In the genomic region with DNA sequence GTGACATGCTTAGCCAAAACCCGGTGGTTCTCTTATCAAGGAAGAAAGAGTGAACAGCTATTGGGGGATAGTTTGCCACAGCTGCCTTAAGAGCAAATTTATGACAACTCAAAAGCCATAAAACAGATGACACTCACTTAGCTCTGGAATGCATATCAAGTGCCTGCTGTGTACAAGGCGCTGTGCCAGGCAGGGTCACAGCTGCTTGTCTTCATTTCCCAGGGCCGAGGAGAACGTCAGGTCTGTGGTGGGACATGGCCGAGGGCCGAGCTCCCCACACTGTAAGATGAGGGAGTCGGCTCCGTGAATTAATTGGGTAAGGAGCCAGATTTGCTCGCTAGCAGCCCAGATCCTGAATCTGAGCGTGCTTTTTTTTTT, we compare ENCODE assay signal across 12 cellular contexts. TPM values are rescaled to one million over a fixed set of nuclear protein-coding genes. Genes with fewer than 3 reads are reported as not detected.
DNase-seq lines count a peak whose midpoint lies in the region; ATAC-seq and TF ChIP-seq lines count a peak whose summit lies in the region.
"Had no signal": no experiment of that assay in that cellular context is flagged by ENCODE, and none has a peak within 500 bp of the region (broad histone marks: within the 10 kb centered on the region; RNA-seq: fewer than 3 reads in every experiment).

No MANE protein-coding gene starts in this region.

- no peak overlapping the region for H3K4me3 ChIP-seq in left lung
- H3K4me3 ChIP-seq in thoracic aorta: no peak overlapping the region

- H3K4me1 ChIP-seq in left lung (peaks cover 0 to 19% of the 10 kb centered on the region in 2 donors), thoracic aorta (ENCODE audit: control insufficient read depth in 1 of 2, low read depth in 2 of 2) (peaks cover 26 to 77% of the 10 kb centered on the region in 2 donors)

- H3K9me3 ChIP-seq in left lung (no peaks in the 10 kb centered on the region), thoracic aorta (no peaks in the 10 kb centered on the region)

- no peak for TF ChIP-seq CTCF in left lung (IDR thresholded peaks at IDR 0.05)
- TF ChIP-seq CTCF in thoracic aorta (IDR thresholded peaks at IDR 0.05): no peak

- peak; percentile 85 for DNase-seq in LHCN-M2 (ENCODE audit: low read depth)
- no peak for DNase-seq in caudate nucleus (lab: John Stamatoyannopoulos, UW)
- no peak for DNase-seq in left lung
- no peak for DNase-seq in thoracic aorta (ENCODE audit: low spot score)
- DNase-seq in foreskin melanocyte: no peak
- DNase-seq in NCI-H1105 treated with DMSO at 0.1 percent for 48 hours (lab: John Stamatoyannopoulos, UW): no peak
- DNase-seq: activated CD8-positive, alpha-beta memory T cell treated with anti-CD3 and anti-CD28 coated beads, Interleukin-2, amount 50 U/mL, for 48 hours; effector memory CD8-positive, alpha-beta T cell; NCI-H526 treated with DMSO at 0.1 percent for 48 hours had no signal

- ATAC-seq in left lung (peak; percentile 25), thoracic aorta (ENCODE audit: insufficient number of reproducible peaks, low FRiP score, low read depth) (no peak), HG03565 (IDR thresholded peaks at IDR 0.05; ENCODE audit: unreplicated experiment) (no peak), HG02623 (IDR thresholded peaks at IDR 0.05; ENCODE audit: unreplicated experiment) (no peak)
- ATAC-seq: effector memory CD8-positive, alpha-beta T cell had no signal

- no peaks in the 10 kb centered on the region for H3K36me3 ChIP-seq in left lung
- no peaks in the 10 kb centered on the region for H3K36me3 ChIP-seq in thoracic aorta

- H3K27me3 ChIP-seq in left lung: no peaks in the 10 kb centered on the region
- no peaks in the 10 kb centered on the region for H3K27me3 ChIP-seq in thoracic aorta (replicated peaks; ENCODE audit: insufficient read depth)

- intact Hi-C loops in left lung (cut with DNase I): no loop called here

- H3K27ac ChIP-seq in caudate nucleus (ENCODE audit: low read depth, low read length) (peak overlapping the region; percentile 49), left lung (peak overlapping the region in 1 of 2 donors; percentile 21), thoracic aorta (peak overlapping the region; percentile 73 to 78)

RNA-seq across cellular contexts. Expression of gene EEF2K, which starts 14.0 kb away (rescaled TPM):
- total RNA-seq in LHCN-M2 (2014; rRNA removed): 15.1 and 16.1 TPM in 2 replicates
- 5.6 TPM for polyA plus RNA-seq in LHCN-M2 (2012)
- 10 to 100 TPM; 21.2 to 32.8 TPM for total RNA-seq in left lung
- 10 to 100 TPM; 35.1 to 38.2 TPM for total RNA-seq in thoracic aorta

RNA-seq across cellular contexts. Expression of gene SDR42E2, which starts 57.8 kb away (rescaled TPM):
- total RNA-seq in LHCN-M2 (2014; rRNA removed): not detected in 2 replicates
- polyA plus RNA-seq in LHCN-M2 (2012): 0.02 TPM
- total RNA-seq in left lung: under 1 TPM in 1 of 2 donors, not detected in 1; 0.10 TPM
- total RNA-seq in thoracic aorta: not detected
- total RNA-seq: sciatic nerve had no signal
